2 cellular contexts compared by ENCODE assay signal in genomic region chr3:70476174-70476573, GRCh38.
TF ChIP-seq lines count a peak whose summit lies in the region.

No MANE protein-coding gene starts in this region.

TF ChIP-seq in GM23338, 12 proteins besides CTCF, POLR2A, EP300 and RAD21 (continued from another document):
- TF ChIP-seq, protein P1, sequence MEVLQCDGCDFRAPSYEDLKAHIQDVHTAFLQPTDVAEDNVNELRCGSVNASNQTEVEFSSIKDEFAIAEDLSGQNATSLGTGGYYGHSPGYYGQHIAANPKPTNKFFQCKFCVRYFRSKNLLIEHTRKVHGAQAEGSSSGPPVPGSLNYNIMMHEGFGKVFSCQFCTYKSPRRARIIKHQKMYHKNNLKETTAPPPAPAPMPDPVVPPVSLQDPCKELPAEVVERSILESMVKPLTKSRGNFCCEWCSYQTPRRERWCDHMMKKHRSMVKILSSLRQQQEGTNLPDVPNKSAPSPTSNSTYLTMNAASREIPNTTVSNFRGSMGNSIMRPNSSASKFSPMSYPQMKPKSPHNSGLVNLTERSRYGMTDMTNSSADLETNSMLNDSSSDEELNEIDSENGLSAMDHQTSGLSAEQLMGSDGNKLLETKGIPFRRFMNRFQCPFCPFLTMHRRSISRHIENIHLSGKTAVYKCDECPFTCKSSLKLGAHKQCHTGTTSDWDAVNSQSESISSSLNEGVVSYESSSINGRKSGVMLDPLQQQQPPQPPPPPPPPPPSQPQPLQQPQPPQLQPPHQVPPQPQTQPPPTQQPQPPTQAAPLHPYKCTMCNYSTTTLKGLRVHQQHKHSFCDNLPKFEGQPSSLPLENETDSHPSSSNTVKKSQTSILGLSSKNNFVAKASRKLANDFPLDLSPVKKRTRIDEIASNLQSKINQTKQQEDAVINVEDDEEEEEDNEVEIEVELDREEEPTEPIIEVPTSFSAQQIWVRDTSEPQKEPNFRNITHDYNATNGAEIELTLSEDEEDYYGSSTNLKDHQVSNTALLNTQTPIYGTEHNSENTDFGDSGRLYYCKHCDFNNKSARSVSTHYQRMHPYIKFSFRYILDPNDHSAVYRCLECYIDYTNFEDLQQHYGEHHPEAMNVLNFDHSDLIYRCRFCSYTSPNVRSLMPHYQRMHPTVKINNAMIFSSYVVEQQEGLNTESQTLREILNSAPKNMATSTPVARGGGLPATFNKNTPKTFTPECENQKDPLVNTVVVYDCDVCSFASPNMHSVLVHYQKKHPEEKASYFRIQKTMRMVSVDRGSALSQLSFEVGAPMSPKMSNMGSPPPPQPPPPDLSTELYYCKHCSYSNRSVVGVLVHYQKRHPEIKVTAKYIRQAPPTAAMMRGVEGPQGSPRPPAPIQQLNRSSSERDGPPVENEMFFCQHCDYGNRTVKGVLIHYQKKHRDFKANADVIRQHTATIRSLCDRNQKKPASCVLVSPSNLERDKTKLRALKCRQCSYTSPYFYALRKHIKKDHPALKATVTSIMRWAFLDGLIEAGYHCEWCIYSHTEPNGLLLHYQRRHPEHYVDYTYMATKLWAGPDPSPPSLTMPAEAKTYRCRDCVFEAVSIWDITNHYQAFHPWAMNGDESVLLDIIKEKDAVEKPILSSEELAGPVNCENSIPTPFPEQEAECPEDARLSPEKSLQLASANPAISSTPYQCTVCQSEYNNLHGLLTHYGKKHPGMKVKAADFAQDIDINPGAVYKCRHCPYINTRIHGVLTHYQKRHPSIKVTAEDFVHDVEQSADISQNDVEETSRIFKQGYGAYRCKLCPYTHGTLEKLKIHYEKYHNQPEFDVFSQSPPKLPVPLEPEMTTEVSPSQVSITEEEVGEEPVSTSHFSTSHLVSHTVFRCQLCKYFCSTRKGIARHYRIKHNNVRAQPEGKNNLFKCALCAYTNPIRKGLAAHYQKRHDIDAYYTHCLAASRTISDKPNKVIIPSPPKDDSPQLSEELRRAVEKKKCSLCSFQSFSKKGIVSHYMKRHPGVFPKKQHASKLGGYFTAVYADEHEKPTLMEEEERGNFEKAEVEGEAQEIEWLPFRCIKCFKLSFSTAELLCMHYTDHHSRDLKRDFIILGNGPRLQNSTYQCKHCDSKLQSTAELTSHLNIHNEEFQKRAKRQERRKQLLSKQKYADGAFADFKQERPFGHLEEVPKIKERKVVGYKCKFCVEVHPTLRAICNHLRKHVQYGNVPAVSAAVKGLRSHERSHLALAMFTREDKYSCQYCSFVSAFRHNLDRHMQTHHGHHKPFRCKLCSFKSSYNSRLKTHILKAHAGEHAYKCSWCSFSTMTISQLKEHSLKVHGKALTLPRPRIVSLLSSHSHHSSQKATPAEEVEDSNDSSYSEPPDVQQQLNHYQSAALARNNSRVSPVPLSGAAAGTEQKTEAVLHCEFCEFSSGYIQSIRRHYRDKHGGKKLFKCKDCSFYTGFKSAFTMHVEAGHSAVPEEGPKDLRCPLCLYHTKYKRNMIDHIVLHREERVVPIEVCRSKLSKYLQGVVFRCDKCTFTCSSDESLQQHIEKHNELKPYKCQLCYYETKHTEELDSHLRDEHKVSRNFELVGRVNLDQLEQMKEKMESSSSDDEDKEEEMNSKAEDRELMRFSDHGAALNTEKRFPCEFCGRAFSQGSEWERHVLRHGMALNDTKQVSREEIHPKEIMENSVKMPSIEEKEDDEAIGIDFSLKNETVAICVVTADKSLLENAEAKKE (CRISPR knock-in tag; IDR thresholded peaks at IDR 0.05) = peak; percentile 66; the same call in 1 of the 2 replicates
- TF ChIP-seq EZH2 (IDR thresholded peaks at IDR 0.05; ENCODE audit: low read depth, unreplicated experiment) (no peak), EZH2phosphoT487 (IDR thresholded peaks at IDR 0.05; ENCODE audit: unreplicated experiment) (no peak)

TF ChIP-seq in WTC11, 78 proteins besides CTCF, POLR2A, EP300 and RAD21 (continued from another document):
- TF ChIP-seq HMGA2 (CRISPR knock-in tag; IDR thresholded peaks at IDR 0.05) = no peak
- TF ChIP-seq, protein P2, sequence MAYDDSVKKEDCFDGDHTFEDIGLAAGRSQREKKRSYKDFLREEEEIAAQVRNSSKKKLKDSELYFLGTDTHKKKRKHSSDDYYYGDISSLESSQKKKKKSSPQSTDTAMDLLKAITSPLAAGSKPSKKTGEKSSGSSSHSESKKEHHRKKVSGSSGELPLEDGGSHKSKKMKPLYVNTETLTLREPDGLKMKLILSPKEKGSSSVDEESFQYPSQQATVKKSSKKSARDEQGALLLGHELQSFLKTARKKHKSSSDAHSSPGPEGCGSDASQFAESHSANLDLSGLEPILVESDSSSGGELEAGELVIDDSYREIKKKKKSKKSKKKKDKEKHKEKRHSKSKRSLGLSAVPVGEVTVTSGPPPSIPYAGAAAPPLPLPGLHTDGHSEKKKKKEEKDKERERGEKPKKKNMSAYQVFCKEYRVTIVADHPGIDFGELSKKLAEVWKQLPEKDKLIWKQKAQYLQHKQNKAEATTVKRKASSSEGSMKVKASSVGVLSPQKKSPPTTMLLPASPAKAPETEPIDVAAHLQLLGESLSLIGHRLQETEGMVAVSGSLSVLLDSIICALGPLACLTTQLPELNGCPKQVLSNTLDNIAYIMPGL (CRISPR knock-in tag; IDR thresholded peaks at IDR 0.05) = no peak
- no peak for TF ChIP-seq NFE2L1 (CRISPR knock-in tag; IDR thresholded peaks at IDR 0.05)
- TF ChIP-seq JUN (CRISPR knock-in tag; IDR thresholded peaks at IDR 0.05) = no peak
- TF ChIP-seq PRDM15 (CRISPR knock-in tag; IDR thresholded peaks at IDR 0.05) = no peak
- no peak for TF ChIP-seq GABPB1 (CRISPR knock-in tag; IDR thresholded peaks at IDR 0.05)
- TF ChIP-seq CBFB (CRISPR knock-in tag; IDR thresholded peaks at IDR 0.05; ENCODE audit: low read depth) = no peak
- TF ChIP-seq ZNF671 (CRISPR knock-in tag; IDR thresholded peaks at IDR 0.05) = no peak
